Comparison of ENCODE assay signal across 18 cellular contexts in genomic region chr1:208149776-208150514, GRCh38.
A peak's percentile ranks its signal among the peaks of the same experiment; 100 is the strongest.
DNase-seq lines count a peak whose midpoint lies in the region; ATAC-seq and TF ChIP-seq lines count a peak whose summit lies in the region.
"Had no signal": no experiment of that assay in that cellular context is flagged by ENCODE, and none has a peak within 500 bp of the region (broad histone marks: within the 10 kb centered on the region; RNA-seq: fewer than 3 reads in every experiment).

No MANE protein-coding gene starts in this region.

- H3K36me3 Mint-ChIP-seq in activated CD4-positive, alpha-beta memory T cell treated with anti-CD3 and anti-CD28 coated beads for 36 hours, result no peaks in the 10 kb centered on the region
- H3K36me3 Mint-ChIP-seq: CD8-positive, alpha-beta memory T cell had no signal

- H2AFZ ChIP-seq in hepatocyte, result no peak overlapping the region

- peak in 2 of 6 experiments; percentile 6 to 20 for TF ChIP-seq CTCF in Peyer's patch (IDR thresholded peaks at IDR 0.05)
- no peak for TF ChIP-seq CTCF in hepatocyte (IDR thresholded peaks at IDR 0.05; ENCODE audit: poor library complexity)

- CTCF ChIA-PET in activated CD4-positive, alpha-beta memory T cell treated with anti-CD3 and anti-CD28 coated beads for 36 hours (lab: Charles Lee), result interaction anchor here (1.0 kb wide), 1 partner anchor 18 kb away, joined by 6 read pairs; no protein-coding TSS in a partner anchor

- H3K27ac Mint-ChIP-seq in activated CD4-positive, alpha-beta memory T cell treated with anti-CD3 and anti-CD28 coated beads for 36 hours, result no peak overlapping the region
- H3K27ac Mint-ChIP-seq: CD8-positive, alpha-beta memory T cell; nephron; T-helper 1 cell treated with Interleukin-12 subunit alpha and Interleukin-12 subunit beta and Interleukin-4 antibody, amounts not matched to agents 30 μg/mL and 1 μg/mL, for 36 hours had no signal

- H3K4me2 ChIP-seq in hepatocyte, result peak overlapping the region; percentile 13

- no peaks in the 10 kb centered on the region for H3K36me3 ChIP-seq in H7 (replicated peaks; ENCODE audit: control insufficient read depth, insufficient read depth, low read length)
- H3K36me3 ChIP-seq in Peyer's patch, result no peaks in the 10 kb centered on the region
- no peaks in the 10 kb centered on the region for H3K36me3 ChIP-seq in hepatocyte (replicated peaks; ENCODE audit: insufficient read depth, low read depth)
- H3K36me3 ChIP-seq: spleen, thoracic aorta had no signal

- no peaks in the 10 kb centered on the region for H3K9me2 ChIP-seq in hepatocyte (replicated peaks; ENCODE audit: insufficient read depth)

- H4K20me1 ChIP-seq in hepatocyte (ENCODE audit: insufficient read depth, poor library complexity, severe bottlenecking), result no peaks in the 10 kb centered on the region

- WGBS in hepatocyte (ENCODE audit: low lambda C conversion rate, missing lambda C conversion rate), result 60% methylated on average over 9 of the region's 9 CpGs

- H3K4me3 ChIP-seq in H7 (ENCODE audit: insufficient read depth, low read depth, low read length) (no peak overlapping the region), Peyer's patch (no peak overlapping the region), hepatocyte (no peak overlapping the region)
- H3K4me3 ChIP-seq: dorsolateral prefrontal cortex, spleen, thoracic aorta had no signal

- no peaks in the 10 kb centered on the region for H3K9me3 Mint-ChIP-seq in activated CD4-positive, alpha-beta memory T cell treated with anti-CD3 and anti-CD28 coated beads for 36 hours
- H3K9me3 Mint-ChIP-seq: activated T-cell treated with anti-CD3 and anti-CD28 coated beads, Interleukin-2, amount 50 U/mL, for 4 hours; CD8-positive, alpha-beta memory T cell; nephron; T-helper 1 cell treated with Interleukin-12 subunit alpha and Interleukin-12 subunit beta and Interleukin-4 antibody, amounts not matched to agents 30 μg/mL and 1 μg/mL, for 36 hours had no signal

- no peaks in the 10 kb centered on the region for H3K27me3 Mint-ChIP-seq in activated CD4-positive, alpha-beta memory T cell treated with anti-CD3 and anti-CD28 coated beads for 36 hours

- no peak for ATAC-seq in HG02870 (IDR thresholded peaks at IDR 0.05; ENCODE audit: unreplicated experiment)
- no peak for ATAC-seq in HG03571 (IDR thresholded peaks at IDR 0.05; ENCODE audit: unreplicated experiment)
- ATAC-seq: activated T-cell treated with anti-CD3 and anti-CD28 coated beads, Interleukin-2, amount 50 U/mL, for 4 hours had no signal

- peak overlapping the region in 2 of 4 donors; percentile 8 to 58 for H3K27ac ChIP-seq in Peyer's patch
- H3K27ac ChIP-seq in hepatocyte, result peak overlapping the region; percentile 15
- H3K27ac ChIP-seq: spleen, thoracic aorta had no signal

- intact Hi-C loops in activated CD4-positive, alpha-beta memory T cell treated with anti-CD3 and anti-CD28 coated beads for 36 hours (cut with micrococcal nuclease), result no loop called here

- DNase-seq in H7, result peak; percentile 46
- peak in 2 of 3 donors; percentile 74 to 76 for DNase-seq in Peyer's patch
- DNase-seq in hepatocyte (ENCODE audit: low spot score), result peak; percentile 81
- DNase-seq in renal cortical epithelial cell (ENCODE audit: low read depth), result peak; percentile 55
- no peak for DNase-seq in activated CD4-positive, alpha-beta memory T cell treated with anti-CD3 and anti-CD28 coated beads for 36 hours
- no peak for DNase-seq in NCI-H524 (lab: John Stamatoyannopoulos, UW)
- DNase-seq: activated CD4-positive, alpha-beta T cell treated with anti-CD3 and anti-CD28 coated beads for 4 hours; activated T-cell treated with anti-CD3 and anti-CD28 coated beads, Interleukin-2, amount 50 U/mL, for 4 hours; CD8-positive, alpha-beta memory T cell; KBM-7; NCI-H2029 treated with DMSO at 0.1 percent for 48 hours; spleen had no signal

- H3K27me3 ChIP-seq in H7 (ENCODE audit: control insufficient read depth, insufficient read depth, low read length) (no peaks in the 10 kb centered on the region; the same call in 1 of the 2 replicates), Peyer's patch (no peaks in the 10 kb centered on the region), hepatocyte (no peaks in the 10 kb centered on the region)
- H3K27me3 ChIP-seq: dorsolateral prefrontal cortex, spleen had no signal

- H3K4me1 ChIP-seq in Peyer's patch, result peaks cover 0 to 52% (median 5%) of the 10 kb centered on the region in 4 donors
- peaks cover 26% of the 10 kb centered on the region for H3K4me1 ChIP-seq in hepatocyte (ENCODE audit: insufficient read depth)
- H3K4me1 ChIP-seq: spleen had no signal

- H3K9me3 ChIP-seq in Peyer's patch (no peaks in the 10 kb centered on the region), hepatocyte (ENCODE audit: low read depth) (no peaks in the 10 kb centered on the region)
- H3K9me3 ChIP-seq: spleen, thoracic aorta had no signal

- POLR2A ChIA-PET in activated CD4-positive, alpha-beta memory T cell treated with anti-CD3 and anti-CD28 coated beads for 36 hours (lab: Charles Lee), result no interaction called here

- peaks cover 2% of the 10 kb centered on the region for H3K79me2 ChIP-seq in hepatocyte

- no peak for TF ChIP-seq POLR2A in Peyer's patch (IDR thresholded peaks at IDR 0.05)

- no peak overlapping the region for H3K4me3 Mint-ChIP-seq in activated CD4-positive, alpha-beta memory T cell treated with anti-CD3 and anti-CD28 coated beads for 36 hours
- H3K4me3 Mint-ChIP-seq: activated T-cell treated with anti-CD3 and anti-CD28 coated beads, Interleukin-2, amount 50 U/mL, for 4 hours; CD8-positive, alpha-beta memory T cell; nephron; T-helper 1 cell treated with Interleukin-12 subunit alpha and Interleukin-12 subunit beta and Interleukin-4 antibody, amounts not matched to agents 30 μg/mL and 1 μg/mL, for 36 hours had no signal

- no peaks in the 10 kb centered on the region for H3K4me1 Mint-ChIP-seq in activated CD4-positive, alpha-beta memory T cell treated with anti-CD3 and anti-CD28 coated beads for 36 hours (ENCODE audit: low read depth)
- H3K4me1 Mint-ChIP-seq: CD8-positive, alpha-beta memory T cell had no signal

Comparison
In these comparisons a context has a peak if more than half of its experiments do, and no peak if none do; other contexts are left out.
1. DNase-seq: peak in H7 (single experiment), Peyer's patch (2 of 3), hepatocyte (single experiment) and renal cortical epithelial cell (single experiment); none in activated CD4-positive, alpha-beta memory T cell treated with anti-CD3 and anti-CD28 coated beads for 36 hours (single experiment) and NCI-H524 (0 of 2).